In genomic region chr1:39863177-39863576, GRCh38 we compare ENCODE assay signal across 3 cellular contexts.
TF ChIP-seq lines count a peak whose summit lies in the region.

No MANE protein-coding gene starts in this region.

TF ChIP-seq in HepG2, 621 proteins besides CTCF, POLR2A, EP300 and RAD21:
- TF ChIP-seq ZNF746 (CRISPR knock-in tag; IDR thresholded peaks at IDR 0.05), result no peak
- TF ChIP-seq KMT2B (CRISPR knock-in tag; IDR thresholded peaks at IDR 0.05), result no peak
- TF ChIP-seq STAT6 (CRISPR knock-in tag; IDR thresholded peaks at IDR 0.05; ENCODE audit: borderline replicate concordance), result no peak
- TF ChIP-seq ARNT (IDR thresholded peaks at IDR 0.05), result no peak
- TF ChIP-seq ZNF121 (CRISPR knock-in tag; IDR thresholded peaks at IDR 0.05), result 0 out of 2 replicates have a peak, but pooled peaks have one; percentile 16
- no peak for TF ChIP-seq TOE1 (CRISPR knock-in tag; IDR thresholded peaks at IDR 0.05)
- TF ChIP-seq FOXA3 (CRISPR knock-in tag; IDR thresholded peaks at IDR 0.05), result no peak
- no peak for TF ChIP-seq ZNF790 (CRISPR knock-in tag; IDR thresholded peaks at IDR 0.05; ENCODE audit: borderline replicate concordance)

TF ChIP-seq in WTC11, 78 proteins besides CTCF, POLR2A, EP300 and RAD21:
- no peak for TF ChIP-seq CREM (CRISPR knock-in tag; IDR thresholded peaks at IDR 0.05)
- TF ChIP-seq CREB1 (CRISPR knock-in tag; IDR thresholded peaks at IDR 0.05), result no peak
- TF ChIP-seq GRHL2 (CRISPR knock-in tag; IDR thresholded peaks at IDR 0.05; ENCODE audit: insufficient replicate concordance, severe bottlenecking), result no peak
- TF ChIP-seq ZNF121 (CRISPR knock-in tag; IDR thresholded peaks at IDR 0.05), result peak; percentile 63; the same call in 1 of the 2 replicates

TF ChIP-seq in neural cell, 6 proteins besides CTCF, POLR2A, EP300 and RAD21:
- TF ChIP-seq EZH2 (IDR thresholded peaks at IDR 0.05; ENCODE audit: borderline replicate concordance, insufficient read depth, low read length, poor library complexity, severe bottlenecking) (no peak), MXI1 (conservative IDR thresholded peaks at IDR 0.05; ENCODE audit: poor library complexity, severe bottlenecking) (no peak), REST (IDR thresholded peaks at IDR 0.05; ENCODE audit: borderline replicate concordance) (no peak), POLR2AphosphoS5 (IDR thresholded peaks at IDR 0.05) (no peak), SMC3 (conservative IDR thresholded peaks at IDR 0.05; ENCODE audit: poor library complexity) (no peak), TAF1 (IDR thresholded peaks at IDR 0.05; ENCODE audit: low read depth) (no peak)
TF ChIP-seq in neural cell: peak in this region for 0.
